Comparison of ENCODE assay signal across 9 cellular contexts in genomic region chr20:46752639-46753235, GRCh38. TPM values are rescaled to one million over a fixed set of nuclear protein-coding genes. Genes with fewer than 3 reads are reported as not detected.
A peak's percentile ranks its signal among the peaks of the same experiment; 100 is the strongest.
DNase-seq lines count a peak whose midpoint lies in the region; ATAC-seq, FAIRE-seq and TF ChIP-seq lines count a peak whose summit lies in the region.
"Had no signal": no experiment of that assay in that cellular context is flagged by ENCODE, and none has a peak within 500 bp of the region (broad histone marks: within the 10 kb centered on the region; RNA-seq: fewer than 3 reads in every experiment).

No MANE protein-coding gene starts in this region.

- peak; percentile 61 for DNase-seq in NCI-H2196 (lab: John Stamatoyannopoulos, UW; ENCODE audit: unreplicated experiment)
- peak; percentile 77 for DNase-seq in activated CD4-positive, alpha-beta T cell treated with anti-CD3 and anti-CD28 coated beads for 36 hours
- DNase-seq in dedifferentiated amniotic fluid mesenchymal stem cell (ENCODE audit: extremely low spot score): peak; percentile 39
- peak; percentile 59 to 71 for DNase-seq in lung microvascular endothelial cell (ENCODE audit: low read depth in 2 of 2)
- DNase-seq in stimulated activated CD8-positive, alpha-beta memory T cell treated with anti-CD3 and anti-CD28 coated beads, Interleukin-4, amount 100 ng/mL, for 1 hour (ENCODE audit: low read depth in 2 of 2, low spot score in 1 of 2): peak; percentile 7 to 20

- POLR2A ChIA-PET in activated CD4-positive, alpha-beta T cell treated with anti-CD3 and anti-CD28 coated beads for 36 hours (lab: Charles Lee): interaction anchor here (0.6 kb wide), 1 partner anchor 300 kb away, joined by 3 read pairs; no protein-coding TSS in a partner anchor

- ATAC-seq in activated CD4-positive, alpha-beta T cell treated with anti-CD3 and anti-CD28 coated beads for 36 hours: no peak
- ATAC-seq in GM21515 (IDR thresholded peaks at IDR 0.05; ENCODE audit: unreplicated experiment): no peak

- peak; percentile 49 for FAIRE-seq in A204.1 (lab: Jason Lieb, UNC)

- H3K27me3 Mint-ChIP-seq in activated CD4-positive, alpha-beta T cell treated with anti-CD3 and anti-CD28 coated beads for 36 hours: peaks cover 16% of the 10 kb centered on the region

- CTCF ChIA-PET in activated CD4-positive, alpha-beta T cell treated with anti-CD3 and anti-CD28 coated beads for 36 hours (lab: Charles Lee): interaction anchor here (0.5 to 1.9 kb wide), 10 partner anchors 10 to 443 kb away, joined by 3 to 8 read pairs (median 4); no protein-coding TSS in a partner anchor

- intact Hi-C loops in activated CD4-positive, alpha-beta T cell treated with anti-CD3 and anti-CD28 coated beads for 36 hours (cut with DNase I, micrococcal nuclease): loop anchor here in 1 of 2 experiments (10.0 kb wide), 1 partner anchor 632 kb away; no protein-coding TSS in a partner anchor

- H3K27ac Mint-ChIP-seq in activated CD4-positive, alpha-beta T cell treated with anti-CD3 and anti-CD28 coated beads for 36 hours: no peak overlapping the region
- H3K27ac Mint-ChIP-seq: immature natural killer cell had no signal

- H3K4me3 ChIP-seq in GM12875 (ENCODE audit: low read depth, low read length): no peak overlapping the region

- no peaks in the 10 kb centered on the region for H3K36me3 Mint-ChIP-seq in activated CD4-positive, alpha-beta T cell treated with anti-CD3 and anti-CD28 coated beads for 36 hours (ENCODE audit: low read depth)
- H3K36me3 Mint-ChIP-seq: immature natural killer cell had no signal

- H3K4me3 Mint-ChIP-seq in activated CD4-positive, alpha-beta T cell treated with anti-CD3 and anti-CD28 coated beads for 36 hours: no peak overlapping the region
- H3K4me3 Mint-ChIP-seq: immature natural killer cell had no signal

- peak; percentile 54; the same call in 1 of the 2 replicates for TF ChIP-seq CTCF in GM12875 (IDR thresholded peaks at IDR 0.05; ENCODE audit: borderline replicate concordance, insufficient read depth, low read depth, low read length)

- no peaks in the 10 kb centered on the region for H3K4me1 Mint-ChIP-seq in activated CD4-positive, alpha-beta T cell treated with anti-CD3 and anti-CD28 coated beads for 36 hours

- H3K9me3 Mint-ChIP-seq in activated CD4-positive, alpha-beta T cell treated with anti-CD3 and anti-CD28 coated beads for 36 hours (ENCODE audit: low read depth): no peaks in the 10 kb centered on the region
- H3K9me3 Mint-ChIP-seq: immature natural killer cell had no signal

RNA-seq across cellular contexts. Expression of gene SLC2A10, which starts 43.3 kb away (rescaled TPM):
- not detected for total RNA-seq in activated CD4-positive, alpha-beta T cell treated with anti-CD3 and anti-CD28 coated beads for 36 hours
- 5.2 and 9.5 TPM in 2 replicates for total RNA-seq in lung microvascular endothelial cell

Comparison
In these comparisons a context has a peak if more than half of its experiments do, and no peak if none do; other contexts are left out.
1. DNase-seq: peak in every context shown above with its lines; median percentile 77 in activated CD4-positive, alpha-beta T cell treated with anti-CD3 and anti-CD28 coated beads for 36 hours; 65 in lung microvascular endothelial cell; 61 in NCI-H2196; 39 in dedifferentiated amniotic fluid mesenchymal stem cell; 14 in stimulated activated CD8-positive, alpha-beta memory T cell treated with anti-CD3 and anti-CD28 coated beads, Interleukin-4, amount 100 ng/mL, for 1 hour.